Comparison of ENCODE assay signal across 8 cellular contexts in the genomic region with DNA sequence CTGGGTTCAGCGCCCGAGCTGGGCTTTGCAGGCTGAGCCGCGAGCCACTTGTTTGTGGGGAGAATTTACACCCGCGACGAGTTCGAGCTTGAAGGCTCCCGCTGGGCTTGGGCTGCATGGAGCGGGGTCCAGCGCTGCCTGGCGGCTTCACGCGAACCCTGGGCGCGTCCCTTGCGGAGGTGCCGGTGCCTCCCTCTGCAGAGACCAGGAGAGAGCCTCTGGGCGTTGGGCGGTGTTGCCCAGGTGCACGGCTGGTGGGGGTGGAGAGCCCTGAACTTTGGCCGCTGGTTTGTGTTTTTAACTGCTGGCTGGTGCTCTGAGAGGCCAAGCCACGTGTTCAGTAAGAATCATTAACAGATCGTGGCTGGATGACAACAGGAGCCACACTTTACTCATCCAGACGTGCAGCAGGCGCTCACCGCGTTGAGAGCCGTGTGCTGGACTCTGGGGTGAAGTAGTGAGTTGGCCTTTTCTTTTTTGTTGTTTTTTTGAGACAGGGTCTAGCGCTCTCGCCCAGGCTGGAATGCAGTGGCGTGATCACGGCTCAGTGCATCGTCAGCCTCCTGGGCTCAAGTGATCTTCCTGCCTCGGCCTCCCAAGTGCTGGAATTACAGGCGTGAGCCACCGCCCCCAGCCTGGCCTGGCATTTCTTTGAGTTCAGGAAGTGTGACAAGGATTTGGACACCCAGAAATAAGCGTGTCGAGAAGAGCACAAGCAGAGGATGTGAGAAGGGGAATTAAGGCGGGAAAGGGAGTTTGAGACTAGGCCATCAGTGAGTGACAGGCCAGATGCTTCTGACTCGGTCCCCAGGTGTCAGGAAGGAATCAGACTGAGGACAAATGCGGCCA.
DNase-seq lines count a peak whose midpoint lies in the region; ATAC-seq and TF ChIP-seq lines count a peak whose summit lies in the region.

No MANE protein-coding gene starts in this region.

- peak overlapping the region; percentile 88 for H2AFZ ChIP-seq in parathyroid adenoma

- DNase-seq in GF-D8 (lab: John Stamatoyannopoulos, UW) (peak; percentile 15), WERI-Rb-1 (no peak), germinal center (ENCODE audit: low spot score) (peak; percentile 41), cortex of kidney (lab: John Stamatoyannopoulos, UW) (no peak), NCI-H187 (lab: John Stamatoyannopoulos, UW) (no peak)

- peak overlapping the region; percentile 90 for H3K4me2 ChIP-seq in parathyroid adenoma (ENCODE audit: low read length)

- H3K9ac ChIP-seq in parathyroid adenoma = no peak overlapping the region

- ATAC-seq in GM19455 (IDR thresholded peaks at IDR 0.05; ENCODE audit: unreplicated experiment) = peak; percentile 9
- peak; percentile 42 for ATAC-seq in HG03460 (IDR thresholded peaks at IDR 0.05; ENCODE audit: unreplicated experiment)

- H3K27me3 ChIP-seq in WERI-Rb-1 (ENCODE audit: insufficient read depth, low read depth, severe bottlenecking) = no peaks in the 10 kb centered on the region
- no peaks in the 10 kb centered on the region for H3K27me3 ChIP-seq in parathyroid adenoma (ENCODE audit: control insufficient read depth, insufficient read depth, low read length)

- H3K36me3 ChIP-seq in WERI-Rb-1 (peaks cover 8% of the 10 kb centered on the region; the same call in 1 of the 2 replicates), parathyroid adenoma (ENCODE audit: control insufficient read depth, insufficient read depth, low read length) (no peaks in the 10 kb centered on the region)

- H3K27ac ChIP-seq in WERI-Rb-1 (peak overlapping the region; percentile 95), parathyroid adenoma (peak overlapping the region; percentile 66)

- no peaks in the 10 kb centered on the region for H3K9me3 ChIP-seq in WERI-Rb-1 (ENCODE audit: severe bottlenecking)
- H3K9me3 ChIP-seq in parathyroid adenoma (ENCODE audit: control insufficient read depth, low read length) = no peaks in the 10 kb centered on the region

- no peak for TF ChIP-seq CTCF in WERI-Rb-1 (IDR thresholded peaks at IDR 0.05; ENCODE audit: low read depth, low read length)
- no peak for TF ChIP-seq CTCF in parathyroid adenoma (IDR thresholded peaks at IDR 0.05)

- peak overlapping the region; percentile 67 for H3K4me3 ChIP-seq in WERI-Rb-1 (ENCODE audit: low read depth, low read length)
- peak overlapping the region; percentile 67 for H3K4me3 ChIP-seq in parathyroid adenoma (ENCODE audit: low read depth, low read length)

- H3K4me1 ChIP-seq in parathyroid adenoma = peaks cover 5% of the 10 kb centered on the region

- H3K79me2 ChIP-seq in parathyroid adenoma = peaks cover 20% of the 10 kb centered on the region

Comparison
In these comparisons a context has a peak if more than half of its experiments do, and no peak if none do; other contexts are left out.
1. DNase-seq: peak in GF-D8 (single experiment) and germinal center (single experiment); none in WERI-Rb-1 (single experiment), cortex of kidney (single experiment) and NCI-H187 (0 of 2).